ENCODE assay signal across 9 cellular contexts in genomic region chr10:119441151-119441821, GRCh38.
DNase-seq lines count a peak whose midpoint lies in the region; ATAC-seq, FAIRE-seq and TF ChIP-seq lines count a peak whose summit lies in the region.
"Had no signal": no experiment of that assay in that cellular context is flagged by ENCODE, and none has a peak within 500 bp of the region (broad histone marks: within the 10 kb centered on the region; RNA-seq: fewer than 3 reads in every experiment).

No MANE protein-coding gene starts in this region.

- BruUV-seq in OCI-LY7 (replicated peaks; lab: Mats Ljungman, UMichigan), result no TSS peak

- no peaks in the 10 kb centered on the region for H3K36me3 ChIP-seq in OCI-LY7 (ENCODE audit: insufficient read depth, low read length)
- H3K36me3 ChIP-seq in ovary, result no peaks in the 10 kb centered on the region

- H3K79me2 ChIP-seq in OCI-LY7 (ENCODE audit: insufficient read depth, low read depth, low read length), result no peaks in the 10 kb centered on the region

- no peak for ATAC-seq in HG03520 (IDR thresholded peaks at IDR 0.05; ENCODE audit: unreplicated experiment)

- no peak overlapping the region for H2AFZ ChIP-seq in OCI-LY7 (ENCODE audit: low read length)

- CTCF ChIA-PET in AG04449 (lab: Yijun Ruan, JAX) (interaction anchor here (2.4 to 21.4 kb wide), 3 partner anchors 8 to 239 kb away, joined by 11 to 530 read pairs (median 75); partner anchors contain the start of gene GRK5), OCI-LY7 (lab: Charles Lee; ENCODE audit: unreplicated experiment) (no interaction called here)

- peak overlapping the region; percentile 44 for H3K27ac ChIP-seq in OCI-LY7 (ENCODE audit: low read depth, low read length, poor library complexity, severe bottlenecking)
- H3K27ac ChIP-seq in ovary, result peak overlapping the region; percentile 43 to 94

- no peak for FAIRE-seq in H54 (lab: Jason Lieb, UNC)

- no peak for TF ChIP-seq CTCF in AG04449 (IDR thresholded peaks at IDR 0.05; ENCODE audit: insufficient read depth, low read length, missing control alignments)
- TF ChIP-seq CTCF in OCI-LY7 (conservative IDR thresholded peaks at IDR 0.05; ENCODE audit: low read length), result no peak
- no peak for TF ChIP-seq CTCF in ovary (IDR thresholded peaks at IDR 0.05)

- H3K9me3 ChIP-seq in OCI-LY7 (ENCODE audit: low read length) (no peaks in the 10 kb centered on the region), ovary (no peaks in the 10 kb centered on the region)

- TF ChIP-seq POLR2A in ovary (IDR thresholded peaks at IDR 0.05), result no peak
- TF ChIP-seq POLR2A in H54 (IDR thresholded peaks at IDR 0.05; ENCODE audit: low read depth, low read length), result no peak

- H3K4me3 ChIP-seq in AG04449 (ENCODE audit: low read depth, low read length) (no peak overlapping the region), OCI-LY7 (ENCODE audit: low read depth, low read length, poor library complexity, severe bottlenecking) (no peak overlapping the region), ovary (no peak overlapping the region)

- H3K4me1 ChIP-seq in OCI-LY7 (ENCODE audit: insufficient read depth, low read length, poor library complexity, severe bottlenecking) (peaks cover 22% of the 10 kb centered on the region), ovary (ENCODE audit: insufficient read depth) (peaks cover 12% of the 10 kb centered on the region)

- 15 to 26% (median 15%) methylated on average over 17 to 18 of the region's 18 CpGs for WGBS in ovary, 3 donors

- H3K4me2 ChIP-seq in OCI-LY7 (ENCODE audit: low read length), result peak overlapping the region; percentile 78

- POLR2A ChIA-PET in AG04449 (lab: Yijun Ruan, JAX) (no interaction called here), OCI-LY7 (lab: Charles Lee) (interaction anchor here (1.0 kb wide), 1 partner anchor 37 kb away, joined by 3 read pairs; no protein-coding TSS in a partner anchor)

- no peaks in the 10 kb centered on the region for H3K9me2 ChIP-seq in OCI-LY7 (ENCODE audit: insufficient read depth, low read length)

- H3K27me3 ChIP-seq in ovary, result no peaks in the 10 kb centered on the region

- TF ChIP-seq EP300 in ovary (IDR thresholded peaks at IDR 0.05), result peak; percentile 70

- intact Hi-C loops in OCI-LY7 (cut with micrococcal nuclease; ENCODE audit: unreplicated experiment), result no loop called here
- intact Hi-C loops in ovary (cut with DNase I), result no loop called here

- DNase-seq in AG04449 (ENCODE audit: low read depth, low spot score) (peak; percentile 52), OCI-LY7 (ENCODE audit: low spot score) (no peak), fibroblast of the conjunctiva (ENCODE audit: low read depth) (peak; percentile 69), ovary (peak; percentile 71 to 80 (median 72)), HuH-7 (ENCODE audit: low spot score) (no peak), H54 (ENCODE audit: insufficient read length, low spot score) (no peak), SIG-M5 treated with dmso at 0.1 percent for 504 hours (lab: John Stamatoyannopoulos, UW; ENCODE audit: unreplicated experiment) (no peak)
- DNase-seq: ACHN had no signal

- H4K20me1 ChIP-seq in OCI-LY7 (ENCODE audit: insufficient read depth, low read length), result no peaks in the 10 kb centered on the region

Comparison
In these comparisons a context has a peak if more than half of its experiments do, and no peak if none do; other contexts are left out.
1. DNase-seq: peak in AG04449 (single experiment), fibroblast of the conjunctiva (single experiment) and ovary (5 of 5); none in OCI-LY7 (single experiment), HuH-7 (single experiment), H54 (single experiment) and SIG-M5 treated with dmso at 0.1 percent for 504 hours (single experiment).